ENCODE assay signal across 1 cellular context in the genomic region with DNA sequence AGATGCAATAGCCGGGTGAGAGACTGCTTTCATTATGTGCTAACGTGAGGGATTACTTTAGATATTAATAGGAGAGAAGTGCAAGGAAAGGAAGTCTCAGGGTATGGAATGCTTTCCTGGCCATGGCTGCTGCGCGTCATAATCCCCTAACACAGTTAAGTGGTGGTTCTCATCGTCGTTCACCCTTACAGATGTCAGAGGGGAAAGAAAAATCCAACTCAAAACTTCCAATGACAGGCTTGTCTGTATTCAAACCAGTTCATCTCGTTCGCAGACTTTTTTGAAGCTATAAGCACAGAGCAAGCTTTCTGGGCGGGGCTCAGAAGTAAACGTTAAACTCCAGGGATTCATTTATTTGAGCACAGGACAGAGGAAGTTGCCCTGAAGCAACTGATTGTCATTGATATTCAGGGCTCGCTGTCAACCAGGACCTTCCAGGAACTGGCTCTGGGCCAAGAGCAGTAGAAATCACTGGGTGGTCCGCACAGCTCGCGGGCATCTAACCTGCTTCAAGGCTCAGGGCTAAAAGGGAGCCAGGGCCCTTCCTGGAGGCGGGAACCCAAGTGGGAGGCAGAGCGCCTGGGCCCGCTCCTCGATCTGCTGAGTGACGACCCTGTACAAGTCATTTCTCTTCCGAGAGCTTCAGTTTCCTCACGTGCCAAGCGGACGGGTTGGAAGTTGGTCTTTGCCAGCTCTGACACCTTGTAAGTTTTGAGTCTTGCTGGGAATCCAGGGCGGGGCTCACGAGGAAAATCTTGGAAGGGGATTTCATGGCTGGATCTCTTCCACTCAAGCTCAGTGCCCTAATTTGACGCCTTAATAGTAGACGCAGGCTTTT.
TF ChIP-seq lines count a peak whose summit lies in the region.

No MANE protein-coding gene starts in this region.

TF ChIP-seq in IMR-90, 13 proteins besides CTCF, POLR2A, EP300 and RAD21 (continued from another document):
- no peak for TF ChIP-seq RCOR1 (IDR thresholded peaks at IDR 0.05; ENCODE audit: insufficient replicate concordance, low read length)
